20 cellular contexts compared by ENCODE assay signal in genomic region chr11:92245700-92246270, GRCh38. TPM values are rescaled to one million over a fixed set of nuclear protein-coding genes. Genes with fewer than 3 reads are reported as not detected.
DNase-seq lines count a peak whose midpoint lies in the region; ATAC-seq and TF ChIP-seq lines count a peak whose summit lies in the region.
"Had no signal": no experiment of that assay in that cellular context is flagged by ENCODE, and none has a peak within 500 bp of the region (broad histone marks: within the 10 kb centered on the region; RNA-seq: fewer than 3 reads in every experiment).

No MANE protein-coding gene starts in this region.

- no peak overlapping the region for H2BK15ac ChIP-seq in H9 (ENCODE audit: low read depth, low read length)

- TF ChIP-seq CTCF in H9 (conservative IDR thresholded peaks at IDR 0.05) = no peak

- H3K79me1 ChIP-seq in H9 (ENCODE audit: insufficient read depth, low read depth, low read length, poor library complexity, severe bottlenecking) = peaks cover 9% of the 10 kb centered on the region

- H3K9me3 Mint-ChIP-seq in H9 = peaks cover 3% of the 10 kb centered on the region in 2 experiments; a peak in 2 of 5 replicates

- peaks cover 17% of the 10 kb centered on the region; the same call in 1 of the 2 replicates for H3K79me2 ChIP-seq in H9 (ENCODE audit: insufficient read depth, low read length)

- no peak overlapping the region for H2BK5ac ChIP-seq in H9 (ENCODE audit: insufficient read length, low read length)

- no peak overlapping the region for H4K91ac ChIP-seq in H9 (ENCODE audit: insufficient read length, low read depth, low read length)

- no peak overlapping the region for H3T11ph ChIP-seq in H9 (ENCODE audit: low read length)

- no peak overlapping the region for H3K27ac Mint-ChIP-seq in H9
- H3K27ac Mint-ChIP-seq: CD4-positive, alpha-beta memory T cell had no signal

- H2AFZ ChIP-seq in H9 (ENCODE audit: low read length) = no peak overlapping the region

- DNase-seq in H9 (no peak), RKO (ENCODE audit: low spot score) (peak; percentile 2), globus pallidus (ENCODE audit: low spot score) (peak; percentile 58), pons (ENCODE audit: low spot score) (peak; percentile 42), islet precursor cell (no peak), NCI-H1436 (lab: John Stamatoyannopoulos, UW) (no peak)
- DNase-seq: 8988T; ACHN; AML-193; Calu3; CD4-positive, alpha-beta memory T cell; COR-L47; DMS79 treated with DMSO at 0.1 percent for 48 hours; GF-D8; GOT3; HCEC 1CT had no signal

- H3K4me1 Mint-ChIP-seq in H9 = peaks cover 20 to 27% of the 10 kb centered on the region in 2 experiments
- H3K4me1 Mint-ChIP-seq: CD4-positive, alpha-beta memory T cell had no signal

- no peak overlapping the region for H3K4ac ChIP-seq in H9 (ENCODE audit: low read depth, low read length)

- H3K56ac ChIP-seq in H9 (ENCODE audit: insufficient read length, low read depth, low read length) = no peak overlapping the region

- H4K20me1 ChIP-seq in H9 (ENCODE audit: control insufficient read depth, insufficient read depth, insufficient read length) = no peaks in the 10 kb centered on the region

- H2BK20ac ChIP-seq in H9 (ENCODE audit: low read depth, low read length, poor library complexity, severe bottlenecking) = no peak overlapping the region

- peaks cover 18% of the 10 kb centered on the region for H3K4me1 ChIP-seq in H9 (ENCODE audit: insufficient read depth, low read length)
- H3K4me1 ChIP-seq: A549 had no signal

- H3K9me3 ChIP-seq in H9 (ENCODE audit: control insufficient read depth, low read depth, low read length) = no peaks in the 10 kb centered on the region
- H3K9me3 ChIP-seq: A549 had no signal

- no peak overlapping the region for H3K4me2 ChIP-seq in H9 (ENCODE audit: insufficient read depth, insufficient read length, low read length)
- H3K4me2 ChIP-seq: A549 had no signal

- no peak overlapping the region for H2AK5ac ChIP-seq in H9 (ENCODE audit: insufficient read length, low read length)

- no peak overlapping the region for H3K27ac ChIP-seq in H9 (ENCODE audit: insufficient read length, low read depth, low read length)
- H3K27ac ChIP-seq: A549 had no signal

- no peak overlapping the region for H3K4me3 Mint-ChIP-seq in H9
- H3K4me3 Mint-ChIP-seq: CD4-positive, alpha-beta memory T cell had no signal

- H3K27me3 ChIP-seq in H9 (ENCODE audit: insufficient read depth, low read length) = no peaks in the 10 kb centered on the region

- ATAC-seq in GM18519 (IDR thresholded peaks at IDR 0.05; ENCODE audit: low FRiP score, unreplicated experiment) (no peak), HG03139 (IDR thresholded peaks at IDR 0.05; ENCODE audit: unreplicated experiment) (no peak)

- H3K36me3 Mint-ChIP-seq in H9 (ENCODE audit: insufficient read depth in 1 of 3, low read depth in 3 of 3) = peaks cover 0 to 3% (median 0%) of the 10 kb centered on the region in 3 experiments; a peak in 4 of 7 replicates
- H3K36me3 Mint-ChIP-seq: CD4-positive, alpha-beta memory T cell had no signal

- no peak overlapping the region for H3K18ac ChIP-seq in H9 (ENCODE audit: insufficient read length, low read depth, low read length)

- H3K14ac ChIP-seq in H9 (ENCODE audit: insufficient read depth, low read length) = 0 out of 2 replicates have a peak overlapping the region, but pooled peaks have one; percentile 8

- no peak overlapping the region for H3K23ac ChIP-seq in H9 (ENCODE audit: insufficient read length, low read depth, low read length)

- H4K8ac ChIP-seq in H9 (replicated peaks; ENCODE audit: insufficient read length, low read depth, low read length) = no peak overlapping the region

- no peaks in the 10 kb centered on the region for H3K27me3 Mint-ChIP-seq in H9 (ENCODE audit: low read depth)
- H3K27me3 Mint-ChIP-seq: CD4-positive, alpha-beta memory T cell had no signal

- no CpG with 5 or more reads among the region's 5 CpGs for WGBS in H9 (ENCODE audit: extremely low coverage, insufficient read length, low lambda C conversion rate)

- no peak overlapping the region for H2BK120ac ChIP-seq in H9 (ENCODE audit: low read depth, low read length, poor library complexity, severe bottlenecking)

- H3K9ac ChIP-seq in H9 (ENCODE audit: extremely low read depth, insufficient read length, low read length) = no peak overlapping the region

- H3K23me2 ChIP-seq in H9 (ENCODE audit: insufficient read length, low read depth, low read length, poor library complexity, severe bottlenecking) = no peaks in the 10 kb centered on the region

- H2BK12ac ChIP-seq in H9 (ENCODE audit: insufficient read length, low read depth, low read length) = no peak overlapping the region

- peak overlapping the region; percentile 28 for H4K5ac ChIP-seq in H9 (ENCODE audit: insufficient read length, low read depth, low read length)

RNA-seq across cellular contexts. Expression of gene FAT3, which starts 21.2 kb away (rescaled TPM):
- total RNA-seq in H9 (2021) = 16.3 and 19.1 TPM in 2 replicates
- total RNA-seq: CD4-positive, alpha-beta memory T cell; G401 had no signal

Comparison
In these comparisons a context has a peak if more than half of its experiments do, and no peak if none do; other contexts are left out.
1. DNase-seq: peak in RKO (single experiment), globus pallidus (single experiment) and pons (single experiment); none in H9 (single experiment), islet precursor cell (single experiment) and NCI-H1436 (single experiment).